In the genomic region with DNA sequence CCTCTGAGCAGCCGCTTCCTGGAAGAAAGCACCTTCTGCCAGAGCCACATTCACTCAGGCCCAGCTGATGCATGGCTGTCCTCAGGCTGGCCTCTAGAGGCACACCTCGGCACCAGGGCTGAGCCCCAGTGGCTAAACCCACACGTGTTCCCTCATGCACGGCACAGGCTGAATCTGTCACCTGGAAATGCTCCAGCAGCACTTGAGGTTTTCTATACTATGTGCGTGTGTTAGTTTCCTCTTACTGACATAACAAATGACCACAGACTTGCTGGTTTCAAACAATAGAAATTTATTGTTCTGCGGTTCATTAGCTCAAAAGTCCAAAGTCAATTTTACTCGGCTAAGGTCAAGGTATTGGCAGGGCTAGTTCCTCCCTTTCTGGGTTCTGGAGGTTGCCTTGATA, we compare ENCODE assay signal across 9 cellular contexts.
DNase-seq lines count a peak whose midpoint lies in the region; ATAC-seq and TF ChIP-seq lines count a peak whose summit lies in the region.
"Had no signal": no experiment of that assay in that cellular context is flagged by ENCODE, and none has a peak within 500 bp of the region (broad histone marks: within the 10 kb centered on the region; RNA-seq: fewer than 3 reads in every experiment).

No MANE protein-coding gene starts in this region.

- no peaks in the 10 kb centered on the region for H3K9me2 ChIP-seq in DOHH2 (replicated peaks; ENCODE audit: control insufficient read depth, low read length)

- no peaks in the 10 kb centered on the region for H3K36me3 Mint-ChIP-seq in endothelial cell (ENCODE audit: low read depth, unreplicated experiment)

- H3K9me3 Mint-ChIP-seq in endothelial cell (ENCODE audit: unreplicated experiment): no peaks in the 10 kb centered on the region

- no peak for TF ChIP-seq POLR2A in spleen (IDR thresholded peaks at IDR 0.05)

- H3K4me3 Mint-ChIP-seq in endothelial cell (ENCODE audit: unreplicated experiment): no peak overlapping the region

- H3K27ac ChIP-seq in DOHH2 (ENCODE audit: low read depth, low read length): no peak overlapping the region
- H3K27ac ChIP-seq in spleen: no peak overlapping the region
- no peak overlapping the region for H3K27ac ChIP-seq in caudate nucleus (ENCODE audit: low read depth, low read length)
- H3K27ac ChIP-seq: ovary had no signal

- H3K9me3 ChIP-seq in DOHH2 (ENCODE audit: control insufficient read depth, insufficient read depth, low read length) (no peaks in the 10 kb centered on the region), spleen (no peaks in the 10 kb centered on the region)
- H3K9me3 ChIP-seq: ovary had no signal

- 17 to 30% (median 20%) methylated on average over 7 of the region's 7 CpGs for WGBS in spleen, 5 donors

- ATAC-seq in GM18907 (IDR thresholded peaks at IDR 0.05; ENCODE audit: unreplicated experiment): peak; percentile 98
- ATAC-seq in HG02973 (IDR thresholded peaks at IDR 0.05; ENCODE audit: unreplicated experiment): peak; percentile 96

- H3K27me3 ChIP-seq in DOHH2 (ENCODE audit: control insufficient read depth, low read length) (peaks cover 9% of the 10 kb centered on the region; the same call in 1 of the 2 replicates), spleen (replicated peaks in 1 of 7) (peaks cover 0 to 4% (median 0%) of the 10 kb centered on the region in 7 donors)
- H3K27me3 ChIP-seq: ovary had no signal

- TF ChIP-seq CTCF in DOHH2 (IDR thresholded peaks at IDR 0.05; ENCODE audit: low read depth, low read length, poor library complexity, severe bottlenecking) (peak; percentile 38), endothelial cell (IDR thresholded peaks at IDR 0.05; ENCODE audit: unreplicated experiment) (no peak), spleen (IDR thresholded peaks at IDR 0.05 in 8 of 11, conservative IDR thresholded peaks at IDR 0.05 in 3 of 11) (peak in 7 of 11 experiments; percentile 13 to 37 (median 28))

- H3K4me3 ChIP-seq in DOHH2 (ENCODE audit: low read length) (no peak overlapping the region), spleen (no peak overlapping the region)
- H3K4me3 ChIP-seq: ovary had no signal

- H3K36me3 ChIP-seq in DOHH2 (ENCODE audit: control insufficient read depth, low read length) (no peaks in the 10 kb centered on the region), spleen (no peaks in the 10 kb centered on the region)
- H3K36me3 ChIP-seq: ovary had no signal

- H3K4me1 ChIP-seq in DOHH2 (ENCODE audit: control insufficient read depth, low read length) (no peaks in the 10 kb centered on the region), spleen (peaks cover 0 to 8% (median 4%) of the 10 kb centered on the region in 6 donors)

- H3K27me3 Mint-ChIP-seq in endothelial cell (ENCODE audit: unreplicated experiment): no peaks in the 10 kb centered on the region

- no peak overlapping the region for H3K4me2 ChIP-seq in DOHH2 (ENCODE audit: low read length)

- peaks cover 7% of the 10 kb centered on the region for H3K4me1 Mint-ChIP-seq in endothelial cell (ENCODE audit: unreplicated experiment)

- H3K79me2 ChIP-seq in DOHH2 (ENCODE audit: control insufficient read depth, low read length): no peaks in the 10 kb centered on the region

- intact Hi-C loops in spleen (cut with DNase I; ENCODE audit: low total_unique reads): no loop called here

- no peaks in the 10 kb centered on the region for H3F3A ChIP-seq in DOHH2 (ENCODE audit: control insufficient read depth, insufficient read depth)

- H3K27ac Mint-ChIP-seq in endothelial cell (ENCODE audit: unreplicated experiment): no peak overlapping the region

- no peaks in the 10 kb centered on the region for H4K20me1 ChIP-seq in DOHH2 (ENCODE audit: control insufficient read depth, insufficient read depth, low read depth, low read length)

- DNase-seq in NCI-H510A (lab: John Stamatoyannopoulos, UW) (peak; percentile 11), endothelial cell (ENCODE audit: low spot score) (peak; percentile 35), spleen (no peak), caudate nucleus (lab: John Stamatoyannopoulos, UW) (no peak), superior temporal gyrus (ENCODE audit: extremely low spot score) (no peak)

Comparison
In these comparisons a context has a peak if more than half of its experiments do, and no peak if none do; other contexts are left out.
1. DNase-seq: peak in NCI-H510A (single experiment) and endothelial cell (single experiment); none in spleen (single experiment), caudate nucleus (0 of 61) and superior temporal gyrus (single experiment).